Comparison of ENCODE assay signal across 8 cellular contexts in genomic region chr6:170344631-170345576, GRCh38. TPM values are rescaled to one million over a fixed set of nuclear protein-coding genes. Genes with fewer than 3 reads are reported as not detected.
DNase-seq lines count a peak whose midpoint lies in the region; ATAC-seq, FAIRE-seq and TF ChIP-seq lines count a peak whose summit lies in the region.

No MANE protein-coding gene starts in this region.

- peaks cover 31% of the 10 kb centered on the region for H3K4me1 Mint-ChIP-seq in activated CD4-positive, alpha-beta memory T cell treated with anti-CD3 and anti-CD28 coated beads for 36 hours (ENCODE audit: low read depth)

- intact Hi-C loops in activated CD4-positive, alpha-beta memory T cell treated with anti-CD3 and anti-CD28 coated beads for 36 hours (cut with micrococcal nuclease), result no loop called here
- intact Hi-C loops in kidney (cut with DNase I), result no loop called here

- H3K36me3 ChIP-seq in kidney (ENCODE audit: control insufficient read depth in 1 of 2, insufficient read depth in 2 of 2, low read length in 2 of 2), result peaks cover 13 to 22% of the 10 kb centered on the region in 2 donors

- no peak overlapping the region for H3K4me3 Mint-ChIP-seq in activated CD4-positive, alpha-beta memory T cell treated with anti-CD3 and anti-CD28 coated beads for 36 hours

- no peak overlapping the region for H3K9ac ChIP-seq in kidney (ENCODE audit: low read length in 2 of 2)

- no peaks in the 10 kb centered on the region for H3K27me3 Mint-ChIP-seq in activated CD4-positive, alpha-beta memory T cell treated with anti-CD3 and anti-CD28 coated beads for 36 hours

- peak; percentile 72 for DNase-seq in ELF-1 (ENCODE audit: low read depth, low spot score)
- DNase-seq in activated CD4-positive, alpha-beta memory T cell treated with anti-CD3 and anti-CD28 coated beads for 36 hours, result peak; percentile 25
- DNase-seq in hepatic stellate cell (ENCODE audit: low spot score), result peak; percentile 33
- DNase-seq in kidney, result no peak
- no peak for DNase-seq in ureter (ENCODE audit: low spot score)
- DNase-seq in COR-L47 (lab: John Stamatoyannopoulos, UW), result no peak

- no peaks in the 10 kb centered on the region for H3K9me3 ChIP-seq in kidney (ENCODE audit: control insufficient read depth in 1 of 2, low read length in 2 of 2)

- no peaks in the 10 kb centered on the region for H3K9me3 Mint-ChIP-seq in activated CD4-positive, alpha-beta memory T cell treated with anti-CD3 and anti-CD28 coated beads for 36 hours

- CTCF ChIA-PET in activated CD4-positive, alpha-beta memory T cell treated with anti-CD3 and anti-CD28 coated beads for 36 hours (lab: Charles Lee), result no interaction called here

- TF ChIP-seq CTCF in kidney (IDR thresholded peaks at IDR 0.05; ENCODE audit: borderline replicate concordance, extremely low read depth, insufficient read depth), result no peak

- POLR2A ChIA-PET in activated CD4-positive, alpha-beta memory T cell treated with anti-CD3 and anti-CD28 coated beads for 36 hours (lab: Charles Lee), result no interaction called here

- peaks cover 45% of the 10 kb centered on the region for H3K36me3 Mint-ChIP-seq in activated CD4-positive, alpha-beta memory T cell treated with anti-CD3 and anti-CD28 coated beads for 36 hours

- no peak for FAIRE-seq in kidney (lab: Jason Lieb, UNC)

- H3K27ac ChIP-seq in kidney (ENCODE audit: low read depth in 2 of 2, low read length in 2 of 2), result peak overlapping the region in 1 of 2 donors; percentile 79

- peak overlapping the region; percentile 52 for H3K27ac Mint-ChIP-seq in activated CD4-positive, alpha-beta memory T cell treated with anti-CD3 and anti-CD28 coated beads for 36 hours

- ATAC-seq in HG03103 (IDR thresholded peaks at IDR 0.05; ENCODE audit: low read depth, unreplicated experiment) (peak; percentile 56), HG03571 (IDR thresholded peaks at IDR 0.05; ENCODE audit: unreplicated experiment) (no peak)

- H3K4me1 ChIP-seq in kidney (ENCODE audit: control insufficient read depth in 1 of 2, insufficient read depth in 1 of 2, low read depth in 1 of 2, low read length in 2 of 2), result peaks cover 0 to 4% of the 10 kb centered on the region in 2 donors

- no peak overlapping the region for H3K4me3 ChIP-seq in kidney (ENCODE audit: low read length in 2 of 2)

RNA-seq across cellular contexts. Expression of gene FAM120B, which starts 38.3 kb away (rescaled TPM):
- total RNA-seq in activated CD4-positive, alpha-beta memory T cell treated with anti-CD3 and anti-CD28 coated beads for 36 hours, result 10 to 100 TPM; 18.4 to 20.0 TPM
- 34.8 TPM for total RNA-seq in kidney
- 16.5 TPM for polyA plus RNA-seq in kidney (ENCODE audit: insufficient read depth, low read depth, low replicate concordance)
- 54.5 TPM for total RNA-seq in ureter

RNA-seq across cellular contexts. Expression of gene DLL1, which starts 54.0 kb away (rescaled TPM):
- under 1 TPM; 0.41 to 0.55 TPM for total RNA-seq in activated CD4-positive, alpha-beta memory T cell treated with anti-CD3 and anti-CD28 coated beads for 36 hours
- total RNA-seq in kidney (11.9 TPM), ureter (16.1 TPM)
- 4.5 TPM for polyA plus RNA-seq in kidney (ENCODE audit: insufficient read depth, low read depth, low replicate concordance)

Comparison
In these comparisons a context has a peak if more than half of its experiments do, and no peak if none do; other contexts are left out.
1. DNase-seq: peak in ELF-1 (single experiment), activated CD4-positive, alpha-beta memory T cell treated with anti-CD3 and anti-CD28 coated beads for 36 hours (single experiment) and hepatic stellate cell (single experiment); none in kidney (single experiment), ureter (single experiment) and COR-L47 (single experiment).